ENCODE assay signal across 7 cellular contexts in the genomic region with DNA sequence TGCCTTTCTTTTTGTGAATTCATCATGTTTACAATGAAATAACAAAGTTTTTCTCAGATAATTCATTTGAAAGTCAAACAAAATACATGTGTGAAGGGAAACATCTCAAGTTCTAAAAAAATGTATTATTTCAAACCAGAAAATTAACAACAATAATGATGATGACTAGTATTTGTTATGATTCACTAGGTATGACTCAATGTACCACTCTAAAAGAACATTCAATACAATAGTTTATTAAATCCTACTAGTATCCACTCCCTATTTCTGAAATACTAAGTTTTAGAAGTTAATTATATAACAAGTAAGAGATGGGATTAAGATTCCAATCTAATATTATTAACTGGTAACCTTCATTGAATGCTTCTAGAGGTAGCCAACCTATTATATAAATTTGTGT.
"Had no signal": no experiment of that assay in that cellular context is flagged by ENCODE, and none has a peak within 500 bp of the region (broad histone marks: within the 10 kb centered on the region; RNA-seq: fewer than 3 reads in every experiment).

No MANE protein-coding gene starts in this region.

- FAIRE-seq: H1, H54, HTR-8/SVneo had no signal

- ATAC-seq: GM23338 had no signal

- DNase-seq: H9, HCEC 1CT, IMR-90 had no signal

- H3K4me3 ChIP-seq: GM23338 had no signal
